Comparison of ENCODE assay signal across 16 cellular contexts in genomic region chr6:87754828-87755227, GRCh38. TPM values are rescaled to one million over a fixed set of nuclear protein-coding genes. Genes with fewer than 3 reads are reported as not detected.
DNase-seq lines count a peak whose midpoint lies in the region; ATAC-seq, FAIRE-seq and TF ChIP-seq lines count a peak whose summit lies in the region.
"Had no signal": no experiment of that assay in that cellular context is flagged by ENCODE, and none has a peak within 500 bp of the region (broad histone marks: within the 10 kb centered on the region; RNA-seq: fewer than 3 reads in every experiment).

No MANE protein-coding gene starts in this region.

- POLR2A ChIA-PET in K562 (lab: Yijun Ruan, JAX) = interaction anchor here (1.3 to 2.2 kb wide), 2 partner anchors 14 to 15 kb away, joined by 3 to 9 read pairs; no protein-coding TSS in a partner anchor

- H2AFZ ChIP-seq in K562 (ENCODE audit: low read depth, low read length) = no peak overlapping the region

- BruUV-seq in K562 (replicated peaks; lab: Mats Ljungman, UMichigan) = no TSS peak

- H3K79me2 ChIP-seq in K562 (ENCODE audit: control insufficient read depth, insufficient read depth, low read length) = no peaks in the 10 kb centered on the region

- CTCF ChIA-PET in K562 (lab: Yijun Ruan, JAX; ENCODE audit: low intra/inter-chr PET ratio) = no interaction called here

- in situ Hi-C loops in K562 (cut with MboI) = no loop called here

- H3K27ac ChIP-seq in K562 (ENCODE audit: extremely low read depth, low read depth, low read length) (no peak overlapping the region), ovary (no peak overlapping the region)
- H3K27ac ChIP-seq: foreskin keratinocyte, upper lobe of right lung had no signal

- no peak for TF ChIP-seq RAD21 in K562 (CRISPR knock-in tag; conservative IDR thresholded peaks at IDR 0.05 in 1 of 2, IDR thresholded peaks at IDR 0.05 in 1 of 2)

- H3K4me3 ChIP-seq in K562 (no peak overlapping the region), MG63 (no peak overlapping the region), ovary (no peak overlapping the region)
- H3K4me3 ChIP-seq: upper lobe of right lung had no signal

- H4K20me1 ChIP-seq in K562 (replicated peaks; ENCODE audit: control insufficient read depth, insufficient read depth, low read length) = no peaks in the 10 kb centered on the region

- H3K9me1 ChIP-seq in K562 (ENCODE audit: control insufficient read depth, insufficient read depth, low read length) = no peaks in the 10 kb centered on the region

- H3K9me3 ChIP-seq in K562 (replicated peaks; ENCODE audit: control insufficient read depth, insufficient read depth, low read depth, low read length) (no peaks in the 10 kb centered on the region), MG63 (no peaks in the 10 kb centered on the region), ovary (no peaks in the 10 kb centered on the region)
- H3K9me3 ChIP-seq: upper lobe of right lung had no signal

- intact Hi-C loops in K562 (cut with micrococcal nuclease) = loop anchor here (5.0 kb wide), 1 partner anchor 53 kb away; the partner anchor contains the start of gene AKIRIN2
- intact Hi-C loops in ovary (cut with DNase I) = no loop called here
- intact Hi-C loops in posterior cingulate gyrus (cut with DNase I) = no loop called here

- WGBS in K562 (ENCODE audit: insufficient coverage, low coverage, missing lambda C conversion rate) = no CpG with 5 or more reads among the region's 1 CpG
- WGBS in ovary, 3 donors = 67 to 88% (median 81%) methylated on average over 1 of the region's 1 CpG

- no peak for DNase-seq in K562 (ENCODE audit: extremely low read depth in 1 of 4, low spot score in 3 of 4)
- DNase-seq in SHP77 treated with DMSO at 0.1 percent for 48 hours (lab: John Stamatoyannopoulos, UW) = no peak
- no peak for DNase-seq in MG63
- DNase-seq in ovary = no peak
- no peak for DNase-seq in posterior cingulate gyrus
- DNase-seq: CD4-positive, CD25-positive, alpha-beta regulatory T cell; dermis blood vessel endothelial cell; foreskin keratinocyte; natural killer cell; NCI-H1436; NK-92 treated with Interleukin-12 subunit alpha and Interleukin-12 subunit beta, amount 100 ng/mL, for 24 hours; upper lobe of right lung had no signal

- no peak overlapping the region for H3K4me2 ChIP-seq in K562 (ENCODE audit: insufficient read depth, low read length)

- no peaks in the 10 kb centered on the region for H3K27me3 ChIP-seq in K562 (ENCODE audit: control insufficient read depth in 2 of 2, insufficient read depth in 2 of 2, low read length in 2 of 2)
- H3K27me3 ChIP-seq in MG63 = no peaks in the 10 kb centered on the region
- H3K27me3 ChIP-seq in ovary = no peaks in the 10 kb centered on the region
- H3K27me3 ChIP-seq: foreskin keratinocyte, upper lobe of right lung had no signal

- H3K4me1 ChIP-seq in K562 (replicated peaks in 1 of 2; ENCODE audit: control insufficient read depth in 2 of 2, insufficient read depth in 2 of 2, low read length in 2 of 2) = peaks cover 11 to 14% of the 10 kb centered on the region in 2 experiments; a peak in 4 of 5 replicates
- H3K4me1 ChIP-seq in ovary (ENCODE audit: insufficient read depth) = no peaks in the 10 kb centered on the region
- H3K4me1 ChIP-seq: foreskin keratinocyte, upper lobe of right lung had no signal

- ATAC-seq in GM18517 (IDR thresholded peaks at IDR 0.05; ENCODE audit: unreplicated experiment) = peak; percentile 64
- ATAC-seq in GM21717 (IDR thresholded peaks at IDR 0.05; ENCODE audit: unreplicated experiment) = peak; percentile 46
- peak; percentile 36 for ATAC-seq in HG03565 (IDR thresholded peaks at IDR 0.05; ENCODE audit: unreplicated experiment)
- ATAC-seq in K562 = no peak
- ATAC-seq: foreskin keratinocyte, natural killer cell, upper lobe of right lung had no signal

- H3K36me3 ChIP-seq in K562 (ENCODE audit: control insufficient read depth, insufficient read depth, low read length) = no peaks in the 10 kb centered on the region
- H3K36me3 ChIP-seq in MG63 = no peaks in the 10 kb centered on the region
- H3K36me3 ChIP-seq in ovary = no peaks in the 10 kb centered on the region
- H3K36me3 ChIP-seq: upper lobe of right lung had no signal

- TF ChIP-seq CTCF in K562 (IDR thresholded peaks at IDR 0.05 in 2 of 3, conservative IDR thresholded peaks at IDR 0.05 in 1 of 3; ENCODE audit: insufficient read depth in 2 of 3, low read depth in 1 of 3, low read length in 3 of 3) (no peak), ovary (IDR thresholded peaks at IDR 0.05) (no peak)

- TF ChIP-seq POLR2A in K562 (conservative IDR thresholded peaks at IDR 0.05) (no peak), ovary (IDR thresholded peaks at IDR 0.05) (no peak)

- TF ChIP-seq EP300 in K562 (IDR thresholded peaks at IDR 0.05; ENCODE audit: low read length) (no peak), ovary (IDR thresholded peaks at IDR 0.05) (no peak)

- H3K9ac ChIP-seq in K562 (ENCODE audit: insufficient read depth in 1 of 2, low read depth in 2 of 2, low read length in 2 of 2) = no peak overlapping the region

- FAIRE-seq in K562 (lab: Jason Lieb, UNC) = no peak
- FAIRE-seq: H1 had no signal

TF ChIP-seq in K562, 482 proteins besides CTCF, POLR2A, EP300 and RAD21 (continues in another document):
- TF ChIP-seq ZNF347 (CRISPR knock-in tag; IDR thresholded peaks at IDR 0.05; ENCODE audit: low read depth) = no peak
- peak; percentile 78 for TF ChIP-seq ZNF384 (IDR thresholded peaks at IDR 0.05; ENCODE audit: low read depth, low read length)
- TF ChIP-seq SP2 (IDR thresholded peaks at IDR 0.05; ENCODE audit: extremely low read depth, low read depth, low read length, poor library complexity, severe bottlenecking) = no peak
- no peak for TF ChIP-seq E4F1 (CRISPR knock-in tag; IDR thresholded peaks at IDR 0.05; ENCODE audit: borderline replicate concordance)
- no peak for TF ChIP-seq ZNF512 (tag; IDR thresholded peaks at IDR 0.05)

RNA-seq across cellular contexts. Expression of gene AKIRIN2, which starts 52.8 kb away (rescaled TPM):
- 39.9 and 72.7 TPM in 2 replicates for total RNA-seq in K562 (2011; cell fraction: chromatin; rRNA removed; ENCODE audit: low replicate concordance)
- 43.6 and 44.0 TPM in 2 replicates for total RNA-seq in K562 (2011; cell fraction: nucleolus; rRNA removed)
- total RNA-seq in K562 (2011; cell fraction: nucleoplasm; rRNA removed) = 65.6 and 75.4 TPM in 2 replicates
- total RNA-seq in K562 (2014; rRNA removed) (28.1 and 31.1 TPM in 2 replicates), K562 (2014; rRNA removed; fragmentation: Illumina TruSeq; extraction: Trizol) (20.0 and 20.3 TPM in 2 replicates), K562 (2015; rRNA removed; fragmentation: Illumina TruSeq; extraction: Trizol) (15.7 and 16.0 TPM in 2 replicates), K562 (2021) (57.4 and 63.9 TPM in 2 replicates), ovary (10 to 100 TPM; 24.3 to 47.3 (median 43.3) TPM)
- polyA plus RNA-seq in K562 (2011; rRNA removed) (31.8 and 34.2 TPM in 2 replicates), K562 (2014; fragmentation: Illumina TruSeq; extraction: Trizol) (37.6 and 38.8 TPM in 2 replicates), K562 (2014; fragmentation: Nextera tagmentation; extraction: Ambion mirVana) (1 to 10 TPM; 5.8 to 9.1 TPM), K562 (2014; rRNA removed) (38.3 and 47.4 TPM in 2 replicates), ovary (10 to 100 TPM; 34.0 to 53.6 TPM)
- polyA plus RNA-seq in K562 (2011; cell fraction: cytosol; rRNA removed) = 17.0 and 25.7 TPM in 2 replicates
- 36.0 and 50.3 TPM in 2 replicates for polyA plus RNA-seq in K562 (2011; cell fraction: nucleus; rRNA removed)
- 49.2 and 53.0 TPM in 2 replicates for polyA plus RNA-seq in K562 (2012)
- 20.1 and 24.1 TPM in 2 replicates for polyA minus RNA-seq in K562 (2011; rRNA and poly(A)+ RNA removed)
- 21.3 and 26.2 TPM in 2 replicates for polyA minus RNA-seq in K562 (2011; cell fraction: cytosol; rRNA and poly(A)+ RNA removed)
- 37.4 and 45.0 TPM in 2 replicates for polyA minus RNA-seq in K562 (2011; cell fraction: nucleus; rRNA and poly(A)+ RNA removed)
- total RNA-seq in MG63 (2014; rRNA removed; shearing (Covaris generic); ENCODE audit: low replicate concordance) = 11.4 and 19.5 TPM in 2 replicates
